Comparison of ENCODE assay signal across 8 cellular contexts in genomic region chr12:49288412-49288853, GRCh38. TPM values are rescaled to one million over a fixed set of nuclear protein-coding genes. Genes with fewer than 3 reads are reported as not detected.
DNase-seq lines count a peak whose midpoint lies in the region; ATAC-seq, FAIRE-seq and TF ChIP-seq lines count a peak whose summit lies in the region.

No MANE protein-coding gene starts in this region.

- H3K27me3 Mint-ChIP-seq in activated T-cell treated with anti-CD3 and anti-CD28 coated beads, Interleukin-2, amount 50 U/mL, for 24 hours: peaks cover 40% of the 10 kb centered on the region
- H3K27me3 Mint-ChIP-seq in type B pancreatic cell: peaks cover 52% of the 10 kb centered on the region

- H3K27ac Mint-ChIP-seq in activated T-cell treated with anti-CD3 and anti-CD28 coated beads, Interleukin-2, amount 50 U/mL, for 24 hours: no peak overlapping the region
- no peak overlapping the region for H3K27ac Mint-ChIP-seq in type B pancreatic cell

- H3K4me1 Mint-ChIP-seq in activated T-cell treated with anti-CD3 and anti-CD28 coated beads, Interleukin-2, amount 50 U/mL, for 24 hours (ENCODE audit: low read depth): no peaks in the 10 kb centered on the region
- peaks cover 5% of the 10 kb centered on the region for H3K4me1 Mint-ChIP-seq in type B pancreatic cell (ENCODE audit: unreplicated experiment)

- H3K9me3 ChIP-seq in NT2/D1 (ENCODE audit: insufficient read depth, low read length) (peaks cover 9% of the 10 kb centered on the region; the same call in 1 of the 2 replicates), esophagus squamous epithelium (no peaks in the 10 kb centered on the region), neutrophil (no peaks in the 10 kb centered on the region)

- intact Hi-C loops in esophagus squamous epithelium (cut with DNase I): no loop called here

- H3K36me3 ChIP-seq in NT2/D1 (ENCODE audit: insufficient read depth, insufficient read length, low read length) (no peaks in the 10 kb centered on the region), esophagus squamous epithelium (no peaks in the 10 kb centered on the region), neutrophil (no peaks in the 10 kb centered on the region)

- H3K9me3 Mint-ChIP-seq in activated T-cell treated with anti-CD3 and anti-CD28 coated beads, Interleukin-2, amount 50 U/mL, for 24 hours: no peaks in the 10 kb centered on the region
- H3K9me3 Mint-ChIP-seq in type B pancreatic cell: no peaks in the 10 kb centered on the region

- TF ChIP-seq CTCF in GM10266 (IDR thresholded peaks at IDR 0.05; ENCODE audit: control insufficient read depth, insufficient read depth, low read depth, missing control alignments) (peak; percentile 87), esophagus squamous epithelium (IDR thresholded peaks at IDR 0.05) (peak; percentile 70 to 87 (median 84)), neutrophil (IDR thresholded peaks at IDR 0.05) (peak; percentile 81), type B pancreatic cell (conservative IDR thresholded peaks at IDR 0.05) (peak; percentile 96)

- peak; percentile 93 for FAIRE-seq in A204.1 (lab: Jason Lieb, UNC)

- H3K4me3 ChIP-seq in NT2/D1 (ENCODE audit: insufficient read length, low read depth) (no peak overlapping the region), esophagus squamous epithelium (no peak overlapping the region), neutrophil (ENCODE audit: low read depth in 1 of 2, low read length in 1 of 2) (no peak overlapping the region)

- no peak overlapping the region for H3K9ac ChIP-seq in NT2/D1 (ENCODE audit: insufficient read length, low read depth)

- ATAC-seq in GM18498 (IDR thresholded peaks at IDR 0.05; ENCODE audit: unreplicated experiment): no peak

- WGBS in esophagus squamous epithelium, 2 donors: 6 to 10% methylated on average over 11 of the region's 11 CpGs

- no peaks in the 10 kb centered on the region for H3K36me3 Mint-ChIP-seq in activated T-cell treated with anti-CD3 and anti-CD28 coated beads, Interleukin-2, amount 50 U/mL, for 24 hours (ENCODE audit: low read depth)
- no peaks in the 10 kb centered on the region for H3K36me3 Mint-ChIP-seq in type B pancreatic cell

- peak; percentile 86 for DNase-seq in GM10266 (ENCODE audit: extremely low spot score)
- DNase-seq in NT2/D1 (ENCODE audit: low read depth, low spot score): peak; percentile 62
- DNase-seq in activated T-cell treated with anti-CD3 and anti-CD28 coated beads, Interleukin-2, amount 50 U/mL, for 24 hours: peak; percentile 78
- DNase-seq in esophagus squamous epithelium (lab: John Stamatoyannopoulos, UW): no peak
- DNase-seq in type B pancreatic cell (ENCODE audit: extremely low spot score, unreplicated experiment): no peak

- H3K4me3 Mint-ChIP-seq in activated T-cell treated with anti-CD3 and anti-CD28 coated beads, Interleukin-2, amount 50 U/mL, for 24 hours: no peak overlapping the region
- H3K4me3 Mint-ChIP-seq in type B pancreatic cell: no peak overlapping the region

- peaks cover 17% of the 10 kb centered on the region for H3K4me1 ChIP-seq in NT2/D1 (ENCODE audit: insufficient read depth, insufficient read length)
- peaks cover 8 to 11% (median 9%) of the 10 kb centered on the region in 3 donors for H3K4me1 ChIP-seq in esophagus squamous epithelium
- no peaks in the 10 kb centered on the region for H3K4me1 ChIP-seq in neutrophil (ENCODE audit: control insufficient read depth in 1 of 2, insufficient read depth in 1 of 2, low read depth in 1 of 2, low read length in 1 of 2)

- H3K27me3 ChIP-seq in NT2/D1 (ENCODE audit: insufficient read depth, insufficient read length) (no peaks in the 10 kb centered on the region), esophagus squamous epithelium (peaks cover 0 to 34% (median 0%) of the 10 kb centered on the region in 4 donors), neutrophil (peaks cover 75% of the 10 kb centered on the region)

- TF ChIP-seq POLR2A in esophagus squamous epithelium (IDR thresholded peaks at IDR 0.05): no peak

- H3K27ac ChIP-seq in esophagus squamous epithelium (no peak overlapping the region), neutrophil (no peak overlapping the region)

RNA-seq across cellular contexts. Expression of gene PRPH, which starts 6.5 kb away (rescaled TPM):
- total RNA-seq in esophagus squamous epithelium (under 1 TPM in 1 of 4 donors, not detected in 3; 0.57 TPM), type B pancreatic cell (ENCODE audit: low replicate concordance) (1.8 and 7.3 TPM in 2 replicates)

RNA-seq across cellular contexts. Expression of gene TUBA1C, which starts 23.6 kb away (rescaled TPM):
- 1,000 to 10,000 TPM in 1 of 4 donors, 100 to 1,000 TPM in 3; 587 to 1,132 (median 718) TPM for total RNA-seq in esophagus squamous epithelium
- 187 and 221 TPM in 2 replicates for total RNA-seq in type B pancreatic cell (ENCODE audit: low replicate concordance)

RNA-seq across cellular contexts. Expression of gene TROAP, which starts 34.6 kb away (rescaled TPM):
- 10 to 100 TPM in 2 of 4 donors, 1 to 10 TPM in 2; 4.6 to 17.5 (median 8.8) TPM for total RNA-seq in esophagus squamous epithelium
- 21.7 and 66.3 TPM in 2 replicates for total RNA-seq in type B pancreatic cell (ENCODE audit: low replicate concordance)

RNA-seq across cellular contexts. Expression of gene C1QL4, which starts 48.6 kb away (rescaled TPM):
- total RNA-seq in esophagus squamous epithelium (not detected), type B pancreatic cell (ENCODE audit: low replicate concordance) (0.17 and 1.2 TPM in 2 replicates)

RNA-seq across cellular contexts. Expression of gene DNAJC22, which starts 58.3 kb away (rescaled TPM):
- total RNA-seq in esophagus squamous epithelium (under 1 TPM in 2 of 4 donors, not detected in 2; 0.18 to 0.53 TPM), type B pancreatic cell (ENCODE audit: low replicate concordance) (3.6 and 5.0 TPM in 2 replicates)

Comparison
In these comparisons a context has a peak if more than half of its experiments do, and no peak if none do; other contexts are left out.
1. DNase-seq: peak in GM10266 (single experiment), NT2/D1 (single experiment) and activated T-cell treated with anti-CD3 and anti-CD28 coated beads, Interleukin-2, amount 50 U/mL, for 24 hours (single experiment); none in esophagus squamous epithelium (single experiment) and type B pancreatic cell (single experiment).
2. Peak in every context shown above with its lines, with median percentiles within 50 percentile points of each other: CTCF ChIP-seq.